In the genomic region with DNA sequence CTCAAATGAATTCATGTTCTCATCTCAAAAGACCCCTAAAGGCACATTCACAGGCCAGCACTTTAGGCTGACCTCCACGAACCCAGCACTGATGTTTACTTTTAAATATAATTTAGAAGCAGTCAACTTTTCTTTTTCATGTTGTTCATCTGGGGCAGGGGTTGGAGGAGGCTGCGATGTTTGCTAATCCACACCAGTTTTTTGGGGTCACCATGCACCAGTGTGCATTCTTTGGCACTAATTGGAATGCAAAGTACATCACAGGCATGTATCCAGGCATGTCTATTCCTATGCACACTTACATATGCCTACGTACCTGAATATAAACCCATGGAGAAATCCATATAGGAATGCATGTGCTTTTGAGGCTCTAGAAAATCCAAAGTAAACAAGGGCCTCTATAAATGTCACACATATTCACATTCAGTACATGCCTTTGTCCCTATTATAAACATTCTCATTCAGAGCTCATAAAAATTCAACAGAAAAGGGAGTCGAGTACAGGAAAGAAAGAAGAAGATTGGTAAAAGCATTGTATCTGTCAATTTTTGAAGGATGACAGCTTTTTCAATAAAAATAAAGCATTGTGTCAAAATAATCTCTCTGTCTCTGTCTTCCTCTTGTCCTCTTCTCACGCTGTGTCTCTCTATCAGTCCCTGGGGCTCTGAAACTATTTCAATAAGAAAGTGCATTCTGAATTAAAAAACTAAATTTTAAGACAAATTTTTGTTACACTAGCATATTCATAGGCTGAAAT, we compare ENCODE assay signal across 16 cellular contexts.
DNase-seq lines count a peak whose midpoint lies in the region; ATAC-seq and TF ChIP-seq lines count a peak whose summit lies in the region.
"Had no signal": no experiment of that assay in that cellular context is flagged by ENCODE, and none has a peak within 500 bp of the region (broad histone marks: within the 10 kb centered on the region; RNA-seq: fewer than 3 reads in every experiment).

No MANE protein-coding gene starts in this region.

- no peak for TF ChIP-seq CTCF in LNCaP clone FGC (IDR thresholded peaks at IDR 0.05; ENCODE audit: control insufficient read depth, extremely low read depth, insufficient read depth)
- TF ChIP-seq CTCF in epithelial cell of esophagus (IDR thresholded peaks at IDR 0.05; ENCODE audit: insufficient read depth, low read depth, low read length, missing control alignments): no peak
- TF ChIP-seq CTCF in nephron (IDR thresholded peaks at IDR 0.05; ENCODE audit: unreplicated experiment in 3 of 3): no peak
- TF ChIP-seq CTCF in upper lobe of right lung (IDR thresholded peaks at IDR 0.05): no peak
- no peak for TF ChIP-seq CTCF in natural killer cell (IDR thresholded peaks at IDR 0.05)

- intact Hi-C loops in upper lobe of right lung (cut with DNase I): no loop called here
- intact Hi-C loops in natural killer cell (cut with micrococcal nuclease): no loop called here

- H3K9me3 Mint-ChIP-seq in nephron (peaks cover 4% of the 10 kb centered on the region), natural killer cell (no peaks in the 10 kb centered on the region)
- H3K9me3 Mint-ChIP-seq: CD4-positive, alpha-beta T cell had no signal

- H3K36me3 Mint-ChIP-seq in nephron (ENCODE audit: low read depth) (peaks cover 24% of the 10 kb centered on the region), natural killer cell (no peaks in the 10 kb centered on the region)

- H3K27me3 ChIP-seq in upper lobe of right lung: no peaks in the 10 kb centered on the region
- H3K27me3 ChIP-seq: BE2C had no signal

- H3K4me3 Mint-ChIP-seq in nephron: no peak overlapping the region
- no peak overlapping the region for H3K4me3 Mint-ChIP-seq in natural killer cell
- H3K4me3 Mint-ChIP-seq: CD4-positive, alpha-beta T cell had no signal

- H3K27ac Mint-ChIP-seq in nephron (peak overlapping the region; percentile 60 to 98 (median 85)), natural killer cell (no peak overlapping the region)
- H3K27ac Mint-ChIP-seq: CD4-positive, alpha-beta T cell had no signal

- H3K4me3 ChIP-seq in LNCaP clone FGC (ENCODE audit: low read depth, low read length) (no peak overlapping the region), epithelial cell of esophagus (ENCODE audit: low read length) (no peak overlapping the region), upper lobe of right lung (no peak overlapping the region)
- H3K4me3 ChIP-seq: GM12878 had no signal

- ATAC-seq in upper lobe of right lung (no peak), natural killer cell (no peak), HG02938 (IDR thresholded peaks at IDR 0.05; ENCODE audit: unreplicated experiment) (no peak), GM18520 (IDR thresholded peaks at IDR 0.05; ENCODE audit: unreplicated experiment) (no peak)
- ATAC-seq: GM12878 had no signal

- DNase-seq in LNCaP clone FGC (ENCODE audit: low read depth) (peak; percentile 54), epithelial cell of esophagus (ENCODE audit: low read depth) (peak; percentile 19), upper lobe of right lung (no peak), natural killer cell (no peak)
- DNase-seq: BE2C; Calu3; CD4-positive, alpha-beta T cell; DMS79; NCI-H1105 treated with DMSO at 0.1 percent for 48 hours; NCI-H1694 treated with DMSO at 0.1 percent for 48 hours; NCI-H2107; NCI-H2227 treated with DMSO at 0.1 percent for 48 hours had no signal

- H3K27me3 Mint-ChIP-seq in nephron (ENCODE audit: low read depth): no peaks in the 10 kb centered on the region
- H3K27me3 Mint-ChIP-seq in natural killer cell (ENCODE audit: low read depth in 2 of 2): no peaks in the 10 kb centered on the region
- H3K27me3 Mint-ChIP-seq: CD4-positive, alpha-beta T cell had no signal

- H3K36me3 ChIP-seq in upper lobe of right lung: peaks cover 27% of the 10 kb centered on the region
- H3K36me3 ChIP-seq: BE2C had no signal

- no peaks in the 10 kb centered on the region for H3K9me3 ChIP-seq in upper lobe of right lung
- H3K9me3 ChIP-seq: BE2C had no signal

- H3K4me1 Mint-ChIP-seq in nephron (peaks cover 60% of the 10 kb centered on the region), natural killer cell (no peaks in the 10 kb centered on the region)

- peak overlapping the region; percentile 24 for H3K27ac ChIP-seq in upper lobe of right lung

- H3K4me1 ChIP-seq in upper lobe of right lung: peaks cover 55% of the 10 kb centered on the region

Comparison
In these comparisons a context has a peak if more than half of its experiments do, and no peak if none do; other contexts are left out.
1. DNase-seq: peak in LNCaP clone FGC (single experiment) and epithelial cell of esophagus (single experiment); none in upper lobe of right lung (single experiment) and natural killer cell (single experiment).
2. H3K27ac Mint-ChIP-seq: peak in nephron (3 of 3); none in natural killer cell (0 of 2).